19 cellular contexts compared by ENCODE assay signal in genomic region chr15:78831229-78832207, GRCh38. TPM values are rescaled to one million over a fixed set of nuclear protein-coding genes. Genes with fewer than 3 reads are reported as not detected.
DNase-seq lines count a peak whose midpoint lies in the region; ATAC-seq, FAIRE-seq and TF ChIP-seq lines count a peak whose summit lies in the region.
"Had no signal": no experiment of that assay in that cellular context is flagged by ENCODE, and none has a peak within 500 bp of the region (broad histone marks: within the 10 kb centered on the region; RNA-seq: fewer than 3 reads in every experiment).

No MANE protein-coding gene starts in this region.

- H3K4me1 Mint-ChIP-seq in activated naive CD8-positive, alpha-beta T cell treated with anti-CD3 and anti-CD28 coated beads, Interleukin-2, amount 50 U/mL, for 24 hours, result peaks cover 7% of the 10 kb centered on the region
- H3K4me1 Mint-ChIP-seq in memory B cell, result peaks cover 4% of the 10 kb centered on the region
- peaks cover 8% of the 10 kb centered on the region for H3K4me1 Mint-ChIP-seq in activated CD8-positive, alpha-beta memory T cell treated with anti-CD3 and anti-CD28 coated beads, Interleukin-2, amount 10 ng/mL, durations not matched to agents 7 days and 5 days

- no peak overlapping the region for H3K4me3 Mint-ChIP-seq in activated naive CD8-positive, alpha-beta T cell treated with anti-CD3 and anti-CD28 coated beads, Interleukin-2, amount 50 U/mL, for 24 hours
- H3K4me3 Mint-ChIP-seq in memory B cell, result peak overlapping the region; percentile 87
- no peak overlapping the region for H3K4me3 Mint-ChIP-seq in activated CD8-positive, alpha-beta memory T cell treated with anti-CD3 and anti-CD28 coated beads, Interleukin-2, amount 10 ng/mL, durations not matched to agents 7 days and 5 days
- H3K4me3 Mint-ChIP-seq: activated T-helper 1 cell treated with anti-CD3 and anti-CD28 coated beads, Interleukin-12 subunit alpha, Interleukin-12 subunit beta, Interleukin-2, Interleukin-4 antibody, amounts not matched to agents 30 ng/mL and 10 ng/mL and 1 ng/mL, durations not matched to agents 14 hours and 24 hours and 36 hours had no signal

- TF ChIP-seq POLR2A in A549 (IDR thresholded peaks at IDR 0.05; ENCODE audit: low read length), result 0 out of 2 replicates have a peak, but pooled peaks have one; percentile 10

- H3K27me3 Mint-ChIP-seq in activated naive CD8-positive, alpha-beta T cell treated with anti-CD3 and anti-CD28 coated beads, Interleukin-2, amount 50 U/mL, for 24 hours, result peaks cover 11% of the 10 kb centered on the region
- peaks cover 3% of the 10 kb centered on the region for H3K27me3 Mint-ChIP-seq in memory B cell
- H3K27me3 Mint-ChIP-seq in activated CD8-positive, alpha-beta memory T cell treated with anti-CD3 and anti-CD28 coated beads, Interleukin-2, amount 10 ng/mL, durations not matched to agents 7 days and 5 days, result peaks cover 22% of the 10 kb centered on the region

- TF ChIP-seq RAD21 in A549 (conservative IDR thresholded peaks at IDR 0.05 in 1 of 2, IDR thresholded peaks at IDR 0.05 in 1 of 2), result no peak

- POLR2A ChIA-PET in A549 (lab: Yijun Ruan, JAX), result no interaction called here

- no peak overlapping the region for H3K27ac Mint-ChIP-seq in activated naive CD8-positive, alpha-beta T cell treated with anti-CD3 and anti-CD28 coated beads, Interleukin-2, amount 50 U/mL, for 24 hours
- no peak overlapping the region for H3K27ac Mint-ChIP-seq in memory B cell
- no peak overlapping the region for H3K27ac Mint-ChIP-seq in activated CD8-positive, alpha-beta memory T cell treated with anti-CD3 and anti-CD28 coated beads, Interleukin-2, amount 10 ng/mL, durations not matched to agents 7 days and 5 days
- H3K27ac Mint-ChIP-seq: activated T-helper 1 cell treated with anti-CD3 and anti-CD28 coated beads, Interleukin-12 subunit alpha, Interleukin-12 subunit beta, Interleukin-2, Interleukin-4 antibody, amounts not matched to agents 30 ng/mL and 10 ng/mL and 1 ng/mL, durations not matched to agents 14 hours and 24 hours and 36 hours had no signal

- TF ChIP-seq CTCF in A549 (IDR thresholded peaks at IDR 0.05), result no peak

- H3K4me3 ChIP-seq in A549, result no peak overlapping the region
- H3K4me3 ChIP-seq: SJSA1, suprapubic skin had no signal

- ATAC-seq in A549 (no peak; a peak in 1 of 6 replicates), memory B cell (ENCODE audit: low read depth) (no peak)
- peak; percentile 47 for ATAC-seq in activated naive CD8-positive, alpha-beta T cell treated with anti-CD3 and anti-CD28 coated beads, Interleukin-2, amount 50 U/mL, for 24 hours
- no peak for ATAC-seq in activated CD8-positive, alpha-beta memory T cell treated with anti-CD3 and anti-CD28 coated beads, Interleukin-2, amount 10 ng/mL, durations not matched to agents 7 days and 5 days

- CTCF ChIA-PET in A549 (lab: Yijun Ruan, JAX), result interaction anchor here (0.6 to 2.6 kb wide), 4 partner anchors 18 to 28 kb away, joined by 3 to 9 read pairs (median 6); no protein-coding TSS in a partner anchor
- CTCF ChIA-PET in activated CD8-positive, alpha-beta memory T cell treated with anti-CD3 and anti-CD28 coated beads, Interleukin-2, amount 10 ng/mL, durations not matched to agents 7 days and 5 days (lab: Charles Lee), result interaction anchor here (1.0 kb wide), 1 partner anchor 28 kb away, joined by 3 read pairs; no protein-coding TSS in a partner anchor

- 85% methylated on average over 72 of the region's 73 CpGs for WGBS in A549 (ENCODE audit: missing lambda C conversion rate)

- no peak for FAIRE-seq in A549 (lab: Jason Lieb, UNC)
- FAIRE-seq: frontal cortex had no signal

- H3K4me1 ChIP-seq in A549, result no peaks in the 10 kb centered on the region
- H3K4me1 ChIP-seq: SJSA1, suprapubic skin had no signal

- no peak overlapping the region for H3K27ac ChIP-seq in A549
- H3K27ac ChIP-seq: neutrophil, SJSA1, suprapubic skin had no signal

- no peak for TF ChIP-seq EP300 in A549 (IDR thresholded peaks at IDR 0.05)

- no peaks in the 10 kb centered on the region for H3K9me3 Mint-ChIP-seq in activated naive CD8-positive, alpha-beta T cell treated with anti-CD3 and anti-CD28 coated beads, Interleukin-2, amount 50 U/mL, for 24 hours
- H3K9me3 Mint-ChIP-seq in memory B cell, result no peaks in the 10 kb centered on the region
- H3K9me3 Mint-ChIP-seq in activated CD8-positive, alpha-beta memory T cell treated with anti-CD3 and anti-CD28 coated beads, Interleukin-2, amount 10 ng/mL, durations not matched to agents 7 days and 5 days (ENCODE audit: low read depth), result no peaks in the 10 kb centered on the region
- H3K9me3 Mint-ChIP-seq: activated T-helper 1 cell treated with anti-CD3 and anti-CD28 coated beads, Interleukin-12 subunit alpha, Interleukin-12 subunit beta, Interleukin-2, Interleukin-4 antibody, amounts not matched to agents 30 ng/mL and 10 ng/mL and 1 ng/mL, durations not matched to agents 14 hours and 24 hours and 36 hours; IgD-negative memory B cell had no signal

- DNase-seq in A549 (ENCODE audit: low read depth in 1 of 2, low spot score in 1 of 2) (no peak), COLO668 (lab: John Stamatoyannopoulos, UW; ENCODE audit: unreplicated experiment) (peak; percentile 17), memory B cell (ENCODE audit: low spot score in 2 of 2) (no peak), NOMO-1 treated with dmso at 0.1 percent for 144 hours (lab: John Stamatoyannopoulos, UW; ENCODE audit: unreplicated experiment) (no peak), NCI-H748 (lab: John Stamatoyannopoulos, UW; ENCODE audit: unreplicated experiment) (no peak), HuH-7.5 (ENCODE audit: low spot score) (no peak)
- no peak for DNase-seq in activated naive CD8-positive, alpha-beta T cell treated with anti-CD3 and anti-CD28 coated beads, Interleukin-2, amount 50 U/mL, for 24 hours
- no peak for DNase-seq in activated CD8-positive, alpha-beta memory T cell treated with anti-CD3 and anti-CD28 coated beads, Interleukin-2, amount 10 ng/mL, durations not matched to agents 7 days and 5 days
- DNase-seq: amygdala; mammary epithelial cell; NCI-H187 treated with DMSO at 0.1 percent for 48 hours; NCI-H446 treated with DMSO at 0.1 percent for 48 hours; stimulated activated CD4-positive, alpha-beta T cell treated with anti-CD3 and anti-CD28 coated beads, Interleukin-1b, Interleukin-23, amount 100 ng/mL, for 48 hours had no signal

- H3K4me2 ChIP-seq in A549, result no peak overlapping the region

- H3K9me3 ChIP-seq in A549, result no peaks in the 10 kb centered on the region
- H3K9me3 ChIP-seq: neutrophil, SJSA1, suprapubic skin had no signal

- no peaks in the 10 kb centered on the region for H3K36me3 Mint-ChIP-seq in activated naive CD8-positive, alpha-beta T cell treated with anti-CD3 and anti-CD28 coated beads, Interleukin-2, amount 50 U/mL, for 24 hours (ENCODE audit: low read depth)
- H3K36me3 Mint-ChIP-seq in memory B cell, result no peaks in the 10 kb centered on the region
- no peaks in the 10 kb centered on the region for H3K36me3 Mint-ChIP-seq in activated CD8-positive, alpha-beta memory T cell treated with anti-CD3 and anti-CD28 coated beads, Interleukin-2, amount 10 ng/mL, durations not matched to agents 7 days and 5 days

TF ChIP-seq in A549, 52 proteins besides CTCF, POLR2A, EP300 and RAD21 (continues in another document):
- TF ChIP-seq RNF2 (IDR thresholded peaks at IDR 0.05; ENCODE audit: borderline replicate concordance, low read depth) (no peak), MAFK (IDR thresholded peaks at IDR 0.05; ENCODE audit: partially characterized antibody) (no peak), SMC3 (IDR thresholded peaks at IDR 0.05) (no peak), HOXA7 (CRISPR knock-in tag; IDR thresholded peaks at IDR 0.05) (no peak), GATA3 (IDR thresholded peaks at IDR 0.05; ENCODE audit: borderline replicate concordance) (no peak), KDM5A (IDR thresholded peaks at IDR 0.05) (no peak), FOSL2 (IDR thresholded peaks at IDR 0.05) (no peak), FOSL2 (CRISPR knock-in tag; IDR thresholded peaks at IDR 0.05) (no peak), JUN (IDR thresholded peaks at IDR 0.05) (no peak), ATOH8 (CRISPR knock-in tag; IDR thresholded peaks at IDR 0.05; ENCODE audit: low read depth) (no peak), FOXS1 (CRISPR knock-in tag; IDR thresholded peaks at IDR 0.05) (no peak), USF2 (IDR thresholded peaks at IDR 0.05) (no peak), CHD4 (IDR thresholded peaks at IDR 0.05; ENCODE audit: borderline replicate concordance) (no peak), HOXB5 (CRISPR knock-in tag; IDR thresholded peaks at IDR 0.05) (no peak), RARB (CRISPR knock-in tag; IDR thresholded peaks at IDR 0.05) (no peak)

RNA-seq across cellular contexts. Expression of gene ADAMTS7, which starts 20.3 kb away (rescaled TPM):
- polyA plus RNA-seq in A549 (2011; rRNA removed) (1.5 and 2.0 TPM in 2 replicates), A549 (2017; fragmentation: RNase III; extraction: RNeasy Plus Mini Kit Qiagen cat#74134 plus additional on column Dnase treatment) (2.7 to 3.2 TPM (median 2.9 TPM) in 3 replicates)
- 2.2 and 3.3 TPM in 2 replicates for polyA plus RNA-seq in A549 (2012; cell fraction: cytosol; rRNA removed)
- polyA plus RNA-seq in A549 (2012; cell fraction: nucleus; rRNA removed), result 18.1 and 22.2 TPM in 2 replicates
- 3.2 and 5.5 TPM in 2 replicates for polyA minus RNA-seq in A549 (2011; rRNA and poly(A)+ RNA removed)
- under 1 TPM; 0.18 to 0.28 TPM for total RNA-seq in activated CD8-positive, alpha-beta memory T cell treated with anti-CD3 and anti-CD28 coated beads, Interleukin-2, amount 10 ng/mL, durations not matched to agents 7 days and 5 days

RNA-seq across cellular contexts. Expression of gene MORF4L1, which starts 41.2 kb away (rescaled TPM):
- polyA plus RNA-seq in A549 (2011; rRNA removed) (491 and 498 TPM in 2 replicates), A549 (2017; fragmentation: RNase III; extraction: RNeasy Plus Mini Kit Qiagen cat#74134 plus additional on column Dnase treatment) (914 to 927 TPM (median 924 TPM) in 3 replicates)
- polyA plus RNA-seq in A549 (2012; cell fraction: cytosol; rRNA removed), result 148 and 172 TPM in 2 replicates
- 41.3 and 63.7 TPM in 2 replicates for polyA plus RNA-seq in A549 (2012; cell fraction: nucleus; rRNA removed)
- polyA minus RNA-seq in A549 (2011; rRNA and poly(A)+ RNA removed), result 61.8 and 62.4 TPM in 2 replicates
- 100 to 1,000 TPM; 235 to 275 TPM for total RNA-seq in activated CD8-positive, alpha-beta memory T cell treated with anti-CD3 and anti-CD28 coated beads, Interleukin-2, amount 10 ng/mL, durations not matched to agents 7 days and 5 days
